6 cellular contexts compared by ENCODE assay signal in the genomic region with DNA sequence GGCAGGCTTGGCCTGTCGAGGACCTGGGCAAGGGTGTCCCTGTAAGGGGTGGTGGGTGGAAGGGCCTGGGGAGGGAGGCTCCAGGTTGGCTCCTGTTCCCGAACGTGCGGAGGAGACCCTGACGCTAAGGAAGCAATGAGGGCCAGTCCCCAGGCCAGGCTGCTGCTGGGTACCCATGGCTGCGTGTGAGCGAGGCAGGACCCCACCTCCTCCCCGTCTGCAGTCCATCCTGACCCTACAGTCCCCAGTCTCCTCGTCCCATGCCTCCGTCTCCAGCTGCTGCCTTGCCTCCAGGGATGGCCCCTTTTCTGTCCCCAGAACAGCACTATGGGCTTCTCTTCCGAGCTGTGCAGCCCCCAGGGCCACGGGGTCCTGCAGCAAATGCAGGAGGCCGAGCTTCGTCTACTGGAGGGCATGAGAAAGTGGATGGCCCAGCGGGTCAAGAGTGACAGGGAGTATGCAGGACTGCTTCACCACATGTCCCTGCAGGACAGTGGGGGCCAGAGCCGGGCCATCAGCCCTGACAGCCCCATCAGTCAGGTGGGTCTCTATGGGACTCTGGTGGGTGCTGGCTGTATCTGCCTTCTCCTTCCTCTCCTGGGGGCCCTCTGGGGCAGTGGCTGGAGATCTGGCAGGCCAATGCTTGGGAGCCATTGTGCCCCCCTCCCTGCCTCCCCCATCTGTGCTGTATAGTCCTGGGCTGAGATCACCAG. TPM values are rescaled to one million over a fixed set of nuclear protein-coding genes. Genes with fewer than 3 reads are reported as not detected.
DNase-seq lines count a peak whose midpoint lies in the region; ATAC-seq lines count a peak whose summit lies in the region.

No MANE protein-coding gene starts in this region.

- peaks cover 50% of the 10 kb centered on the region for H3K4me1 ChIP-seq in BLaER1

- peak overlapping the region; percentile 39 for H3K4me3 Mint-ChIP-seq in activated T-helper 17 cell treated with anti-CD3 and anti-CD28 coated beads, Interleukin-2, amount 50 U/mL, for 72 hours
- H3K4me3 Mint-ChIP-seq in memory B cell: peak overlapping the region; percentile 72

- peaks cover 67% of the 10 kb centered on the region for H3K36me3 ChIP-seq in BLaER1

- peak overlapping the region; percentile 79 for H3K4me3 ChIP-seq in BLaER1

- peaks cover 23% of the 10 kb centered on the region; the same call in 1 of the 2 replicates for H4K20me1 ChIP-seq in BLaER1

- H3K36me3 Mint-ChIP-seq in activated T-helper 17 cell treated with anti-CD3 and anti-CD28 coated beads, Interleukin-2, amount 50 U/mL, for 72 hours (ENCODE audit: low read depth): peaks cover 88% of the 10 kb centered on the region
- H3K36me3 Mint-ChIP-seq in memory B cell: peaks cover 5% of the 10 kb centered on the region

- H3K9me3 Mint-ChIP-seq in activated T-helper 17 cell treated with anti-CD3 and anti-CD28 coated beads, Interleukin-2, amount 50 U/mL, for 72 hours: no peaks in the 10 kb centered on the region
- H3K9me3 Mint-ChIP-seq in memory B cell: no peaks in the 10 kb centered on the region

- peak; percentile 3 for ATAC-seq in activated T-helper 17 cell treated with anti-CD3 and anti-CD28 coated beads, Interleukin-2, amount 50 U/mL, for 72 hours (replicated peaks)
- ATAC-seq in memory B cell (ENCODE audit: low read depth) (peak; percentile 11), HG03139 (IDR thresholded peaks at IDR 0.05; ENCODE audit: unreplicated experiment) (no peak), GM19035 (IDR thresholded peaks at IDR 0.05; ENCODE audit: unreplicated experiment) (no peak)

- no peaks in the 10 kb centered on the region for H3K9me3 ChIP-seq in BLaER1

- peak overlapping the region; percentile 95 for H3K9ac ChIP-seq in BLaER1

- peaks cover 5% of the 10 kb centered on the region for H3K4me1 Mint-ChIP-seq in activated T-helper 17 cell treated with anti-CD3 and anti-CD28 coated beads, Interleukin-2, amount 50 U/mL, for 72 hours
- peaks cover 18% of the 10 kb centered on the region for H3K4me1 Mint-ChIP-seq in memory B cell

- H3K27me3 Mint-ChIP-seq in activated T-helper 17 cell treated with anti-CD3 and anti-CD28 coated beads, Interleukin-2, amount 50 U/mL, for 72 hours: no peaks in the 10 kb centered on the region
- H3K27me3 Mint-ChIP-seq in memory B cell: no peaks in the 10 kb centered on the region

- no peaks in the 10 kb centered on the region for H3K27me3 ChIP-seq in BLaER1

- peak overlapping the region; percentile 98 for H3K4me2 ChIP-seq in BLaER1

- H3K27ac Mint-ChIP-seq in activated T-helper 17 cell treated with anti-CD3 and anti-CD28 coated beads, Interleukin-2, amount 50 U/mL, for 72 hours: peak overlapping the region; percentile 85
- peak overlapping the region; percentile 47 for H3K27ac Mint-ChIP-seq in memory B cell

- DNase-seq in memory B cell (ENCODE audit: low spot score in 2 of 2): no peak
- no peak for DNase-seq in NCI-H510A treated with DMSO at 0.1 percent for 48 hours (lab: John Stamatoyannopoulos, UW)

- peak overlapping the region; percentile 97 for H3K27ac ChIP-seq in BLaER1

RNA-seq across cellular contexts. Expression of a gene that starts 0.6 kb away (rescaled TPM):
- 100 to 1,000 TPM in 1 of 2 donors, 10 to 100 TPM in 1; 98.5 to 122 TPM for total RNA-seq in activated T-helper 17 cell treated with anti-CD3 and anti-CD28 coated beads, Interleukin-2, amount 50 U/mL, for 72 hours

RNA-seq across cellular contexts. Expression of a gene that starts 16.5 kb away (rescaled TPM):
- 100 to 1,000 TPM; 605 to 771 TPM for total RNA-seq in activated T-helper 17 cell treated with anti-CD3 and anti-CD28 coated beads, Interleukin-2, amount 50 U/mL, for 72 hours

RNA-seq across cellular contexts. Expression of a gene that starts 18.2 kb away (rescaled TPM):
- total RNA-seq in activated T-helper 17 cell treated with anti-CD3 and anti-CD28 coated beads, Interleukin-2, amount 50 U/mL, for 72 hours: 100 to 1,000 TPM; 121 to 127 TPM

RNA-seq across cellular contexts. Expression of a gene that starts 47.5 kb away (rescaled TPM):
- 10 to 100 TPM; 15.9 to 19.0 TPM for total RNA-seq in activated T-helper 17 cell treated with anti-CD3 and anti-CD28 coated beads, Interleukin-2, amount 50 U/mL, for 72 hours

RNA-seq across cellular contexts. Expression of a gene that starts 50.2 kb away (rescaled TPM):
- 100 to 1,000 TPM; 101 to 103 TPM for total RNA-seq in activated T-helper 17 cell treated with anti-CD3 and anti-CD28 coated beads, Interleukin-2, amount 50 U/mL, for 72 hours

Comparison
In these comparisons a context has a peak if more than half of its experiments do, and no peak if none do; other contexts are left out.
1. ATAC-seq: peak in activated T-helper 17 cell treated with anti-CD3 and anti-CD28 coated beads, Interleukin-2, amount 50 U/mL, for 72 hours (single experiment) and memory B cell (single experiment); none in HG03139 (single experiment) and GM19035 (single experiment).